ENCODE assay signal across 1 cellular context in the genomic region with DNA sequence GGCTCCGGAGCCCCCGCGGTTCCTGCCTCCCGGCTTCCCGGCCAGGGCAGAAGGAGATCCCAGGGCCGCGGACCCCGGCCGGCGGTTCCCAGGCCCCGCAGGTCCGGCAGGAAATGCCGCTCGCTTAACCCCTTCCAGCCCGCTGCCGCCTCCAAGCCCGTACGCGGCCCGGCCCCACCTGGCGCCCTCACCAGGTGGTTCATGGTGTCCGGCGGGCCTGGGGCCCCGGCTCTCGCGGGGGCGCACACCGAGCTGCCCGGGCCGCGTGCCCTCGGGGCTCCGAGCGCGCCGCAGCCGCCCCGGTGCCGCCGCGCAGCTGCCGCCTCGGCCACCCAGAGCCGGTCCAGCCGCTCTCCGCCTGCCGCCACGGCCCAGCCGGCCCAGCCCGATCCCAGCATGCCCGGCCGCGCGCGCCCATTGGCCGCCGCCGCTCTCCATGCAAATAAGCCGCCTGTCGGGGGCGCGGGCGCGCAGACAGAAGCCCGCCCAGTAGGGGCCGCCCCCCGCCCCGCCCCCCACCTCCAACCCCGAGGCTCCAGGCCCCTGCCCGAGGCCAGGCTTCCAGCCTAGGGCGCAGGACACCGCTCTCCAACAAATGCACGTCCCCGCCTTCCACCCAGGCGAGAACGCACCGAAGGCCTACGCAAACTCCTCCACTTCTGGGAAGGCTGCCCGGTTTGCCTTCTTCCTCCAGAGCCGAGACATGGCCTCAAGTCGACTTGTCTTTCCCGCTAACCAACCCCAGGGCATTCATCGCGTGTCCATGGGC.
TF ChIP-seq lines count a peak whose summit lies in the region.

A gene with protein sequence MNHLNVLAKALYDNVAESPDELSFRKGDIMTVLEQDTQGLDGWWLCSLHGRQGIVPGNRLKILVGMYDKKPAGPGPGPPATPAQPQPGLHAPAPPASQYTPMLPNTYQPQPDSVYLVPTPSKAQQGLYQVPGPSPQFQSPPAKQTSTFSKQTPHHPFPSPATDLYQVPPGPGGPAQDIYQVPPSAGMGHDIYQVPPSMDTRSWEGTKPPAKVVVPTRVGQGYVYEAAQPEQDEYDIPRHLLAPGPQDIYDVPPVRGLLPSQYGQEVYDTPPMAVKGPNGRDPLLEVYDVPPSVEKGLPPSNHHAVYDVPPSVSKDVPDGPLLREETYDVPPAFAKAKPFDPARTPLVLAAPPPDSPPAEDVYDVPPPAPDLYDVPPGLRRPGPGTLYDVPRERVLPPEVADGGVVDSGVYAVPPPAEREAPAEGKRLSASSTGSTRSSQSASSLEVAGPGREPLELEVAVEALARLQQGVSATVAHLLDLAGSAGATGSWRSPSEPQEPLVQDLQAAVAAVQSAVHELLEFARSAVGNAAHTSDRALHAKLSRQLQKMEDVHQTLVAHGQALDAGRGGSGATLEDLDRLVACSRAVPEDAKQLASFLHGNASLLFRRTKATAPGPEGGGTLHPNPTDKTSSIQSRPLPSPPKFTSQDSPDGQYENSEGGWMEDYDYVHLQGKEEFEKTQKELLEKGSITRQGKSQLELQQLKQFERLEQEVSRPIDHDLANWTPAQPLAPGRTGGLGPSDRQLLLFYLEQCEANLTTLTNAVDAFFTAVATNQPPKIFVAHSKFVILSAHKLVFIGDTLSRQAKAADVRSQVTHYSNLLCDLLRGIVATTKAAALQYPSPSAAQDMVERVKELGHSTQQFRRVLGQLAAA (minus strand): TSS at position 345 of the 769 bp plus-strand sequence. CDS start 142 bp downstream, at position 203.

TF ChIP-seq in A549, 52 proteins besides CTCF, POLR2A, EP300 and RAD21 (continued from another document):
- TF ChIP-seq MAZ (IDR thresholded peaks at IDR 0.05; ENCODE audit: borderline replicate concordance, low read depth, low read length) (no peak), MAFK (IDR thresholded peaks at IDR 0.05; ENCODE audit: partially characterized antibody) (no peak), JUNB (IDR thresholded peaks at IDR 0.05) (no peak), CHD2 (IDR thresholded peaks at IDR 0.05; ENCODE audit: low read length, partially characterized antibody) (no peak), ZFP36 (IDR thresholded peaks at IDR 0.05; ENCODE audit: borderline replicate concordance, partially characterized antibody) (peak; percentile 11), NPAS2 (CRISPR knock-in tag; IDR thresholded peaks at IDR 0.05; ENCODE audit: borderline replicate concordance) (no peak), SMC3 (IDR thresholded peaks at IDR 0.05) (0 out of 3 replicates have a peak, but pooled peaks have one; percentile 11), HOXB13 (CRISPR knock-in tag; IDR thresholded peaks at IDR 0.05; ENCODE audit: low read depth) (no peak), EHF (CRISPR knock-in tag; IDR thresholded peaks at IDR 0.05) (no peak), FOSB (CRISPR knock-in tag; IDR thresholded peaks at IDR 0.05) (no peak), CEBPB (IDR thresholded peaks at IDR 0.05) (no peak), BHLHE40 (IDR thresholded peaks at IDR 0.05; ENCODE audit: low read depth, low read length) (no peak), TFCP2L1 (CRISPR knock-in tag; IDR thresholded peaks at IDR 0.05) (no peak), KDM1A (IDR thresholded peaks at IDR 0.05; ENCODE audit: low read depth) (no peak), ZC3H11A (IDR thresholded peaks at IDR 0.05) (no peak), RFX5 (IDR thresholded peaks at IDR 0.05) (no peak), ESRRA (IDR thresholded peaks at IDR 0.05; ENCODE audit: borderline replicate concordance, low read length) (no peak), POLR2AphosphoS2 (conservative IDR thresholded peaks at IDR 0.05; ENCODE audit: low read length) (no peak), JUN (IDR thresholded peaks at IDR 0.05) (peak in 1 of 2 experiments; percentile 77; a peak in 2 of 5 replicates), PHF8 (IDR thresholded peaks at IDR 0.05; ENCODE audit: borderline replicate concordance, low read depth) (peak; percentile 61; the same call in 1 of the 2 replicates), MYC (IDR thresholded peaks at IDR 0.05; ENCODE audit: borderline replicate concordance, low read length) (no peak), RARB (CRISPR knock-in tag; IDR thresholded peaks at IDR 0.05) (no peak), HDAC2 (IDR thresholded peaks at IDR 0.05) (no peak), CBX2 (IDR thresholded peaks at IDR 0.05; ENCODE audit: borderline replicate concordance, low read depth) (no peak)
- TF ChIP-seq, protein P1, sequence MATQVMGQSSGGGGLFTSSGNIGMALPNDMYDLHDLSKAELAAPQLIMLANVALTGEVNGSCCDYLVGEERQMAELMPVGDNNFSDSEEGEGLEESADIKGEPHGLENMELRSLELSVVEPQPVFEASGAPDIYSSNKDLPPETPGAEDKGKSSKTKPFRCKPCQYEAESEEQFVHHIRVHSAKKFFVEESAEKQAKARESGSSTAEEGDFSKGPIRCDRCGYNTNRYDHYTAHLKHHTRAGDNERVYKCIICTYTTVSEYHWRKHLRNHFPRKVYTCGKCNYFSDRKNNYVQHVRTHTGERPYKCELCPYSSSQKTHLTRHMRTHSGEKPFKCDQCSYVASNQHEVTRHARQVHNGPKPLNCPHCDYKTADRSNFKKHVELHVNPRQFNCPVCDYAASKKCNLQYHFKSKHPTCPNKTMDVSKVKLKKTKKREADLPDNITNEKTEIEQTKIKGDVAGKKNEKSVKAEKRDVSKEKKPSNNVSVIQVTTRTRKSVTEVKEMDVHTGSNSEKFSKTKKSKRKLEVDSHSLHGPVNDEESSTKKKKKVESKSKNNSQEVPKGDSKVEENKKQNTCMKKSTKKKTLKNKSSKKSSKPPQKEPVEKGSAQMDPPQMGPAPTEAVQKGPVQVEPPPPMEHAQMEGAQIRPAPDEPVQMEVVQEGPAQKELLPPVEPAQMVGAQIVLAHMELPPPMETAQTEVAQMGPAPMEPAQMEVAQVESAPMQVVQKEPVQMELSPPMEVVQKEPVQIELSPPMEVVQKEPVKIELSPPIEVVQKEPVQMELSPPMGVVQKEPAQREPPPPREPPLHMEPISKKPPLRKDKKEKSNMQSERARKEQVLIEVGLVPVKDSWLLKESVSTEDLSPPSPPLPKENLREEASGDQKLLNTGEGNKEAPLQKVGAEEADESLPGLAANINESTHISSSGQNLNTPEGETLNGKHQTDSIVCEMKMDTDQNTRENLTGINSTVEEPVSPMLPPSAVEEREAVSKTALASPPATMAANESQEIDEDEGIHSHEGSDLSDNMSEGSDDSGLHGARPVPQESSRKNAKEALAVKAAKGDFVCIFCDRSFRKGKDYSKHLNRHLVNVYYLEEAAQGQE (IDR thresholded peaks at IDR 0.05), result no peak
- TF ChIP-seq, protein P2, sequence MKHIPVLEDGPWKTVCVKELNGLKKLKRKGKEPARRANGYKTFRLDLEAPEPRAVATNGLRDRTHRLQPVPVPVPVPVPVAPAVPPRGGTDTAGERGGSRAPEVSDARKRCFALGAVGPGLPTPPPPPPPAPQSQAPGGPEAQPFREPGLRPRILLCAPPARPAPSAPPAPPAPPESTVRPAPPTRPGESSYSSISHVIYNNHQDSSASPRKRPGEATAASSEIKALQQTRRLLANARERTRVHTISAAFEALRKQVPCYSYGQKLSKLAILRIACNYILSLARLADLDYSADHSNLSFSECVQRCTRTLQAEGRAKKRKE (CRISPR knock-in tag; IDR thresholded peaks at IDR 0.05; ENCODE audit: low read depth), result no peak
- TF ChIP-seq, protein P3, sequence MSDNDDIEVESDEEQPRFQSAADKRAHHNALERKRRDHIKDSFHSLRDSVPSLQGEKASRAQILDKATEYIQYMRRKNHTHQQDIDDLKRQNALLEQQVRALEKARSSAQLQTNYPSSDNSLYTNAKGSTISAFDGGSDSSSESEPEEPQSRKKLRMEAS (IDR thresholded peaks at IDR 0.05), result peak; percentile 18
- TF ChIP-seq, protein P4, sequence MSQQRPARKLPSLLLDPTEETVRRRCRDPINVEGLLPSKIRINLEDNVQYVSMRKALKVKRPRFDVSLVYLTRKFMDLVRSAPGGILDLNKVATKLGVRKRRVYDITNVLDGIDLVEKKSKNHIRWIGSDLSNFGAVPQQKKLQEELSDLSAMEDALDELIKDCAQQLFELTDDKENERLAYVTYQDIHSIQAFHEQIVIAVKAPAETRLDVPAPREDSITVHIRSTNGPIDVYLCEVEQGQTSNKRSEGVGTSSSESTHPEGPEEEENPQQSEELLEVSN (IDR thresholded peaks at IDR 0.05; ENCODE audit: borderline replicate concordance, low read depth), result peak; percentile 59; the same call in 1 of the 2 replicates
- TF ChIP-seq, protein P5, sequence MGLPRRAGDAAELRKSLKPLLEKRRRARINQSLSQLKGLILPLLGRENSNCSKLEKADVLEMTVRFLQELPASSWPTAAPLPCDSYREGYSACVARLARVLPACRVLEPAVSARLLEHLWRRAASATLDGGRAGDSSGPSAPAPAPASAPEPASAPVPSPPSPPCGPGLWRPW (IDR thresholded peaks at IDR 0.05), result no peak
- TF ChIP-seq, protein P6, sequence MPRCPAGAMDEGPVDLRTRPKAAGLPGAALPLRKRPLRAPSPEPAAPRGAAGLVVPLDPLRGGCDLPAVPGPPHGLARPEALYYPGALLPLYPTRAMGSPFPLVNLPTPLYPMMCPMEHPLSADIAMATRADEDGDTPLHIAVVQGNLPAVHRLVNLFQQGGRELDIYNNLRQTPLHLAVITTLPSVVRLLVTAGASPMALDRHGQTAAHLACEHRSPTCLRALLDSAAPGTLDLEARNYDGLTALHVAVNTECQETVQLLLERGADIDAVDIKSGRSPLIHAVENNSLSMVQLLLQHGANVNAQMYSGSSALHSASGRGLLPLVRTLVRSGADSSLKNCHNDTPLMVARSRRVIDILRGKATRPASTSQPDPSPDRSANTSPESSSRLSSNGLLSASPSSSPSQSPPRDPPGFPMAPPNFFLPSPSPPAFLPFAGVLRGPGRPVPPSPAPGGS (IDR thresholded peaks at IDR 0.05), result peak; percentile 50; the same call in 1 of the 3 replicates
